Comparison of ENCODE assay signal across 23 cellular contexts in genomic region chr20:472889-473292, GRCh38. TPM values are rescaled to one million over a fixed set of nuclear protein-coding genes. Genes with fewer than 3 reads are reported as not detected.
DNase-seq lines count a peak whose midpoint lies in the region; ATAC-seq, FAIRE-seq and TF ChIP-seq lines count a peak whose summit lies in the region.
"Had no signal": no experiment of that assay in that cellular context is flagged by ENCODE, and none has a peak within 500 bp of the region (broad histone marks: within the 10 kb centered on the region; RNA-seq: fewer than 3 reads in every experiment).

No MANE protein-coding gene starts in this region.

- H3K18ac ChIP-seq in IMR-90 (ENCODE audit: low read depth, low read length): no peak overlapping the region

- BruUV-seq in Caco-2 (replicated peaks; lab: Mats Ljungman, UMichigan) (no TSS peak), IMR-90 (replicated peaks; lab: Mats Ljungman, UMichigan) (no TSS peak), GM12878 (replicated peaks; lab: Mats Ljungman, UMichigan) (no TSS peak), HepG2 (replicated peaks; lab: Mats Ljungman, UMichigan) (no TSS peak)

- intact Hi-C loops in Caco-2 (cut with micrococcal nuclease; ENCODE audit: unreplicated experiment) (no loop called here), IMR-90 (cut with micrococcal nuclease) (no loop called here), GM12878 (cut with micrococcal nuclease; ENCODE audit: unreplicated experiment) (no loop called here), HepG2 (cut with micrococcal nuclease; ENCODE audit: unreplicated experiment) (no loop called here)

- DNase-seq in Caco-2: no peak
- DNase-seq in IMR-90: no peak
- DNase-seq in GM12878 (ENCODE audit: low read depth, low spot score): no peak
- DNase-seq in HepG2 (ENCODE audit: low spot score): peak; percentile 35
- DNase-seq in NCI-H1105 (lab: John Stamatoyannopoulos, UW): no peak
- DNase-seq: ACHN; CD4-positive, alpha-beta T cell; COR-L47; DMS153; GDM1; NCI-H1694; NCI-H2081; NCI-H2171 treated with DMSO at 0.1 percent for 48 hours; NCI-H524 treated with DMSO at 0.1 percent for 48 hours; Right ventricle myocardium superior; SW 1271 had no signal

- H3K4me3 Mint-ChIP-seq in Caco-2 (ENCODE audit: unreplicated experiment): peak overlapping the region; percentile 49
- H3K4me3 Mint-ChIP-seq: CD4-positive, alpha-beta T cell had no signal

- peaks cover 0 to 14% of the 10 kb centered on the region in 2 experiments; a peak in 1 of 4 replicates for H3K79me1 ChIP-seq in IMR-90 (ENCODE audit: low read depth in 1 of 2, low read length in 2 of 2)

- TF ChIP-seq EP300 in GM12878 (IDR thresholded peaks at IDR 0.05; ENCODE audit: borderline replicate concordance in 1 of 2, control insufficient read depth in 1 of 2, low read depth in 2 of 2, low read length in 2 of 2): no peak
- no peak for TF ChIP-seq EP300 in HepG2 (IDR thresholded peaks at IDR 0.05; ENCODE audit: low read depth in 2 of 2, low read length in 2 of 2)
- TF ChIP-seq EP300 in HepG2 (CRISPR knock-in tag; IDR thresholded peaks at IDR 0.05; ENCODE audit: borderline replicate concordance): no peak

- WGBS in IMR-90 (ENCODE audit: extremely low coverage in 2 of 2, insufficient read length in 1 of 2), 2 experiments: no CpG with 5 or more reads among the region's 1 CpG
- 93% methylated on average over 1 of the region's 1 CpG for WGBS in GM12878 (ENCODE audit: insufficient coverage, insufficient replicate concordance, low lambda C conversion rate, missing lambda C conversion rate)
- WGBS in HepG2 (ENCODE audit: low lambda C conversion rate): 88% methylated on average over 1 of the region's 1 CpG

- H3K36me3 Mint-ChIP-seq in Caco-2 (ENCODE audit: insufficient read depth, unreplicated experiment): peaks cover 74% of the 10 kb centered on the region

- CTCF ChIA-PET in Caco-2 (lab: Charles Lee): interaction anchor here (0.5 kb wide), 1 partner anchor 22 kb away, joined by 4 read pairs; no protein-coding TSS in a partner anchor
- CTCF ChIA-PET in IMR-90 (lab: Yijun Ruan, JAX): no interaction called here
- CTCF ChIA-PET in GM12878 (lab: Yijun Ruan, JAX): interaction anchor here (1.4 to 1.8 kb wide), 2 partner anchors 41 to 118 kb away, joined by 4 read pairs; no protein-coding TSS in a partner anchor
- CTCF ChIA-PET in HepG2 (lab: Yijun Ruan, JAX; ENCODE audit: low intra/inter-chr PET ratio, low total read pairs): no interaction called here

- no peak overlapping the region for H2BK120ac ChIP-seq in IMR-90 (ENCODE audit: low read depth, low read length)

- no peak overlapping the region for H2AK5ac ChIP-seq in IMR-90 (ENCODE audit: low read depth, low read length)

- H4K8ac ChIP-seq in IMR-90 (ENCODE audit: low read depth in 2 of 2, low read length in 2 of 2): no peak overlapping the region

- H2BK20ac ChIP-seq in IMR-90 (ENCODE audit: low read depth, low read length): no peak overlapping the region

- H3K4me2 ChIP-seq in IMR-90 (ENCODE audit: low read depth, low read length): no peak overlapping the region
- no peak overlapping the region for H3K4me2 ChIP-seq in GM12878 (ENCODE audit: control insufficient read depth, insufficient read depth)
- no peak overlapping the region for H3K4me2 ChIP-seq in HepG2 (ENCODE audit: low read depth, low read length)
- H3K4me2 ChIP-seq: BLaER1, KMS-11 had no signal

- H3K27ac ChIP-seq in IMR-90 (ENCODE audit: insufficient read depth, low read length) (no peak overlapping the region), GM12878 (ENCODE audit: control insufficient read depth, insufficient read depth) (no peak overlapping the region), HepG2 (ENCODE audit: extremely low read length, insufficient read depth, low read length) (peak overlapping the region; percentile 51)
- H3K27ac ChIP-seq: BLaER1, HL-60, KMS-11 had no signal

- H3K4me3 ChIP-seq in Caco-2 (ENCODE audit: low read depth, low read length): no peak overlapping the region
- no peak overlapping the region for H3K4me3 ChIP-seq in IMR-90 (ENCODE audit: insufficient read depth, low read depth, low read length)
- no peak overlapping the region for H3K4me3 ChIP-seq in GM12878
- no peak overlapping the region for H3K4me3 ChIP-seq in HepG2 (replicated peaks in 1 of 3; ENCODE audit: insufficient read depth in 1 of 3, low read depth in 2 of 3, low read length in 3 of 3)
- H3K4me3 ChIP-seq: BLaER1 had no signal

- RAD21 ChIA-PET in GM12878 (lab: Charles Lee; ENCODE audit: unreplicated experiment): no interaction called here

- H4K91ac ChIP-seq in IMR-90 (ENCODE audit: insufficient read depth, low read depth, low read length): no peak overlapping the region

- H3K9me3 Mint-ChIP-seq in Caco-2 (ENCODE audit: unreplicated experiment): peaks cover 57% of the 10 kb centered on the region

- H3K9me3 ChIP-seq in Caco-2: peaks cover 46% of the 10 kb centered on the region
- no peaks in the 10 kb centered on the region for H3K9me3 ChIP-seq in IMR-90 (ENCODE audit: control insufficient read depth, insufficient read depth, low read length)
- H3K9me3 ChIP-seq in GM12878 (replicated peaks; ENCODE audit: control insufficient read depth, insufficient read depth, low read length): no peaks in the 10 kb centered on the region; the same call in 1 of the 3 replicates
- H3K9me3 ChIP-seq in HepG2 (ENCODE audit: low read length): peaks cover 42% of the 10 kb centered on the region

- peaks cover 5% of the 10 kb centered on the region for H3K36me3 ChIP-seq in Caco-2 (ENCODE audit: control insufficient read depth, insufficient read depth, low read length)
- H3K36me3 ChIP-seq in IMR-90 (ENCODE audit: control insufficient read depth, insufficient read depth, low read length): peaks cover 11% of the 10 kb centered on the region
- peaks cover 0 to 5% of the 10 kb centered on the region in 2 experiments; a peak in 1 of 4 replicates for H3K36me3 ChIP-seq in GM12878 (ENCODE audit: control insufficient read depth in 2 of 2, insufficient read depth in 2 of 2, low read length in 1 of 2)
- peaks cover 1 to 6% of the 10 kb centered on the region in 2 experiments; a peak in 2 of 5 replicates for H3K36me3 ChIP-seq in HepG2 (replicated peaks in 1 of 2; ENCODE audit: control insufficient read depth in 1 of 2, insufficient read depth in 2 of 2, low read length in 2 of 2)

- H3K4me1 Mint-ChIP-seq in Caco-2 (ENCODE audit: low read depth, unreplicated experiment): peaks cover 30% of the 10 kb centered on the region

- H2BK5ac ChIP-seq in IMR-90 (ENCODE audit: low read depth, low read length, poor library complexity, severe bottlenecking): no peak overlapping the region

- no peak overlapping the region for H3K9ac ChIP-seq in IMR-90 (ENCODE audit: low read depth, low read length)
- no peak overlapping the region for H3K9ac ChIP-seq in GM12878 (ENCODE audit: control insufficient read depth, insufficient read depth, low read length)
- no peak overlapping the region for H3K9ac ChIP-seq in HepG2 (ENCODE audit: insufficient read depth, low read depth, low read length)
- H3K9ac ChIP-seq: BLaER1, KMS-11 had no signal

- peaks cover 15% of the 10 kb centered on the region for H3K9me1 ChIP-seq in IMR-90 (ENCODE audit: insufficient read depth, low read length)

- SMC1A ChIA-PET in GM12878 (lab: Charles Lee; ENCODE audit: uncharacterized antibody, unreplicated experiment): interaction anchor here (0.6 to 1.6 kb wide), 3 partner anchors 10 to 72 kb away, joined by 3 to 5 read pairs (median 3); no protein-coding TSS in a partner anchor

- H3K23ac ChIP-seq in IMR-90 (ENCODE audit: low read depth, low read length): no peak overlapping the region

- ATAC-seq in IMR-90 (ENCODE audit: low read depth): no peak
- no peak for ATAC-seq in GM12878
- peak; percentile 34 for ATAC-seq in HepG2
- ATAC-seq in GM18517 (IDR thresholded peaks at IDR 0.05; ENCODE audit: unreplicated experiment): no peak
- no peak for ATAC-seq in HG02588 (IDR thresholded peaks at IDR 0.05; ENCODE audit: unreplicated experiment)
- ATAC-seq in HG03457 (IDR thresholded peaks at IDR 0.05; ENCODE audit: unreplicated experiment): no peak

- no peaks in the 10 kb centered on the region for H4K20me1 ChIP-seq in IMR-90 (ENCODE audit: insufficient read depth, low read length)
- no peaks in the 10 kb centered on the region for H4K20me1 ChIP-seq in GM12878 (ENCODE audit: control insufficient read depth, insufficient read depth)
- no peaks in the 10 kb centered on the region for H4K20me1 ChIP-seq in HepG2 (ENCODE audit: insufficient read depth, low read length)
- H4K20me1 ChIP-seq: BLaER1 had no signal

- peaks cover 18% of the 10 kb centered on the region for H3K4me1 ChIP-seq in Caco-2
- H3K4me1 ChIP-seq in IMR-90 (ENCODE audit: control insufficient read depth, insufficient read depth, low read length): peaks cover 3% of the 10 kb centered on the region; the same call in 1 of the 2 replicates
- no peaks in the 10 kb centered on the region for H3K4me1 ChIP-seq in GM12878 (ENCODE audit: control insufficient read depth, insufficient read depth, low read length)
- peaks cover 49% of the 10 kb centered on the region for H3K4me1 ChIP-seq in HepG2 (ENCODE audit: insufficient read depth, low read length)
- H3K4me1 ChIP-seq: BLaER1 had no signal

- in situ Hi-C loops in IMR-90 (cut with MboI; ENCODE audit: low sequenced_read_pairs): no loop called here
- in situ Hi-C loops in GM12878 (cut with MboI): no loop called here
- in situ Hi-C loops in HepG2 (cut with HindIII; ENCODE audit: extremely low pct_ligation_motif_present, low pct_unique_long_range_greater_than_20kb): no loop called here

- H2AFZ ChIP-seq in IMR-90 (replicated peaks; ENCODE audit: low read length, poor library complexity): peak overlapping the region; percentile 41
- no peak overlapping the region for H2AFZ ChIP-seq in GM12878 (ENCODE audit: control insufficient read depth, low read depth, low read length)
- no peak overlapping the region for H2AFZ ChIP-seq in HepG2 (ENCODE audit: low read length)

- H3K27me3 ChIP-seq in Caco-2 (replicated peaks; ENCODE audit: control insufficient read depth, insufficient read depth, low read length) (no peaks in the 10 kb centered on the region), IMR-90 (ENCODE audit: control insufficient read depth, insufficient read depth, low read length) (peaks cover 2% of the 10 kb centered on the region; the same call in 1 of the 2 replicates), GM12878 (replicated peaks in 1 of 2; ENCODE audit: control insufficient read depth in 2 of 2, insufficient read depth in 2 of 2, low read length in 1 of 2) (no peaks in the 10 kb centered on the region), HepG2 (ENCODE audit: control insufficient read depth in 1 of 2, insufficient read depth in 2 of 2, low read length in 2 of 2) (no peaks in the 10 kb centered on the region)
- H3K27me3 ChIP-seq: BLaER1 had no signal

- H3K27me3 Mint-ChIP-seq in Caco-2 (ENCODE audit: insufficient read depth, unreplicated experiment): no peaks in the 10 kb centered on the region
- H3K27me3 Mint-ChIP-seq: CD4-positive, alpha-beta T cell had no signal

- H2BK15ac ChIP-seq in IMR-90 (ENCODE audit: low read depth, low read length): no peak overlapping the region

- dilution Hi-C loops in IMR-90 (cut with HindIII; ENCODE audit: low sequenced_read_pairs, unreplicated experiment): no loop called here

- TF ChIP-seq CTCF in Caco-2 (IDR thresholded peaks at IDR 0.05; ENCODE audit: insufficient read depth in 1 of 2, low read depth in 1 of 2, low read length in 1 of 2, severe bottlenecking in 1 of 2, unreplicated experiment in 1 of 2) (no peak), IMR-90 (conservative IDR thresholded peaks at IDR 0.05; ENCODE audit: low read depth, low read length) (no peak), GM12878 (IDR thresholded peaks at IDR 0.05 in 2 of 3, conservative IDR thresholded peaks at IDR 0.05 in 1 of 3; ENCODE audit: control insufficient read depth in 2 of 3, extremely low read depth in 1 of 3, insufficient read depth in 1 of 3, low read depth in 3 of 3, low read length in 3 of 3) (no peak), HepG2 (CRISPR knock-in tag; IDR thresholded peaks at IDR 0.05) (no peak)

- no peak overlapping the region for H2AK9ac ChIP-seq in IMR-90 (replicated peaks; ENCODE audit: low read depth, low read length, poor library complexity)

- TF ChIP-seq RAD21 in IMR-90 (IDR thresholded peaks at IDR 0.05; ENCODE audit: low read length) (no peak), GM12878 (IDR thresholded peaks at IDR 0.05; ENCODE audit: insufficient read depth, low read depth, low read length) (no peak), HepG2 (CRISPR knock-in tag; IDR thresholded peaks at IDR 0.05) (no peak)

- H3K4ac ChIP-seq in IMR-90 (ENCODE audit: low read depth, low read length): no peak overlapping the region

- H3K56ac ChIP-seq in IMR-90 (ENCODE audit: extremely low read depth, insufficient read depth, low read length): no peak overlapping the region

- FAIRE-seq in GM12878 (lab: Jason Lieb, UNC): no peak
- FAIRE-seq in HepG2 (lab: Jason Lieb, UNC): no peak
- FAIRE-seq: H54 had no signal

- no peak overlapping the region for H4K5ac ChIP-seq in IMR-90 (ENCODE audit: low read depth, low read length)

- TF ChIP-seq POLR2A in IMR-90 (IDR thresholded peaks at IDR 0.05; ENCODE audit: low read depth, low read length) (no peak), GM12878 (IDR thresholded peaks at IDR 0.05; ENCODE audit: low read depth, low read length) (no peak), HepG2 (IDR thresholded peaks at IDR 0.05; ENCODE audit: insufficient read depth in 1 of 2, low read depth in 2 of 2, low read length in 2 of 2) (peak; percentile 19 to 43; a peak in 1 of 4 replicates)

- peak overlapping the region; percentile 52 for H3K27ac Mint-ChIP-seq in Caco-2 (ENCODE audit: unreplicated experiment)
- H3K27ac Mint-ChIP-seq: CD4-positive, alpha-beta T cell had no signal

- POLR2A ChIA-PET in Caco-2 (lab: Charles Lee): no interaction called here
- POLR2A ChIA-PET in IMR-90 (lab: Charles Lee; ENCODE audit: unreplicated experiment): no interaction called here
- POLR2A ChIA-PET in GM12878 (lab: Charles Lee): no interaction called here
- POLR2A ChIA-PET in HepG2 (lab: Yijun Ruan, JAX): interaction anchor here (0.7 to 1.8 kb wide), 10 partner anchors 9 to 126 kb away, joined by 3 to 7 read pairs (median 4); partner anchors contain the start of genes NRSN2 and TBC1D20

- no peak overlapping the region for H3K14ac ChIP-seq in IMR-90 (replicated peaks; ENCODE audit: low read depth, low read length)

- H3K79me2 ChIP-seq in GM12878 (ENCODE audit: control insufficient read depth, insufficient read depth, low read length) (no peaks in the 10 kb centered on the region), HepG2 (ENCODE audit: insufficient read depth, low read length) (no peaks in the 10 kb centered on the region)

RNA-seq across cellular contexts. Expression of gene TBC1D20, which starts 10.6 kb away (rescaled TPM):
- total RNA-seq in Caco-2 (2022): 30.0 and 35.8 TPM in 2 replicates
- total RNA-seq in IMR-90 (2012; rRNA removed): 36.7 and 42.8 TPM in 2 replicates
- 38.2 and 39.1 TPM in 2 replicates for polyA plus RNA-seq in IMR-90 (2012; rRNA removed)
- polyA plus RNA-seq in IMR-90 (2012; cell fraction: cytosol; rRNA removed): 30.1 and 37.7 TPM in 2 replicates
- 39.4 and 49.4 TPM in 2 replicates for polyA plus RNA-seq in IMR-90 (2012; cell fraction: nucleus; rRNA removed; ENCODE audit: low replicate concordance)
- total RNA-seq in GM12878 (2013; cell fraction: nucleolus; rRNA removed): 32.4 and 37.5 TPM in 2 replicates
- 15.0 and 15.1 TPM in 2 replicates for total RNA-seq in GM12878 (2014; rRNA removed)
- 9.3 and 9.7 TPM in 2 replicates for total RNA-seq in GM12878 (2014; rRNA removed; fragmentation: Illumina TruSeq; extraction: Trizol)
- 12.8 and 13.2 TPM in 2 replicates for total RNA-seq in GM12878 (2021)
- 8.1 TPM for polyA plus RNA-seq in GM12878 (2011; ENCODE audit: low read depth)
- 12.9 and 16.7 TPM in 2 replicates for polyA plus RNA-seq in GM12878 (2011; rRNA removed)
- 24.3 and 25.1 TPM in 2 replicates for polyA plus RNA-seq in GM12878 (2011; cell fraction: cytosol; rRNA removed)
- 24.3 and 25.9 TPM in 2 replicates for polyA plus RNA-seq in GM12878 (2011; cell fraction: nucleus; rRNA removed)
- polyA plus RNA-seq in GM12878 (2012): 9.5 and 11.1 TPM in 2 replicates
- polyA plus RNA-seq in GM12878 (2014; fragmentation: Illumina TruSeq; extraction: Trizol): 15.2 TPM in 2 replicates
- polyA plus RNA-seq in GM12878 (2014; fragmentation: Nextera tagmentation; extraction: Ambion mirVana): 1 to 10 TPM; 4.3 to 6.8 TPM
- 16.8 and 17.9 TPM in 2 replicates for polyA plus RNA-seq in GM12878 (2014; rRNA removed)
- polyA plus RNA-seq in GM12878 (2016; fragmentation: Nextera tagmentation; extraction: Ambion mirVana): 1 to 10 TPM; 8.4 to 9.7 TPM
- 22.0 and 27.6 TPM in 2 replicates for polyA minus RNA-seq in GM12878 (2011; rRNA and poly(A)+ RNA removed)
- polyA minus RNA-seq in GM12878 (2011; cell fraction: cytosol; rRNA and poly(A)+ RNA removed): 6.7 and 9.7 TPM in 2 replicates
- polyA minus RNA-seq in GM12878 (2011; cell fraction: nucleus; rRNA and poly(A)+ RNA removed): 7.4 and 10.0 TPM in 2 replicates
- 36.6 and 45.9 TPM in 2 replicates for total RNA-seq in HepG2 (2016; rRNA removed; fragmentation: Illumina TruSeq; extraction: Trizol)
- total RNA-seq in HepG2 (2016; cell fraction: cytosol; rRNA removed; fragmentation: Illumina TruSeq; extraction: Trizol; ENCODE audit: low read depth): 24.9 and 29.1 TPM in 2 replicates
- 36.8 and 43.1 TPM in 2 replicates for total RNA-seq in HepG2 (2016; cell fraction: insoluble cytoplasmic fraction; rRNA removed; fragmentation: Illumina TruSeq; extraction: Trizol)
- total RNA-seq in HepG2 (2016; cell fraction: membrane; rRNA removed; fragmentation: Illumina TruSeq; extraction: Trizol): 49.8 and 56.6 TPM in 2 replicates
- 26.9 and 31.0 TPM in 2 replicates for total RNA-seq in HepG2 (2016; cell fraction: nucleus; rRNA removed; fragmentation: Illumina TruSeq; extraction: Trizol)
- polyA plus RNA-seq in HepG2 (2011; rRNA removed): 47.1 and 55.2 TPM in 2 replicates
- polyA plus RNA-seq in HepG2 (2011; cell fraction: cytosol; rRNA removed): 46.2 and 50.9 TPM in 2 replicates
- polyA plus RNA-seq in HepG2 (2011; cell fraction: nucleus; rRNA removed): 67.6 and 73.0 TPM in 2 replicates
- 26.7 and 33.9 TPM in 2 replicates for polyA plus RNA-seq in HepG2 (2012)
- 27.0 and 32.1 TPM in 2 replicates for polyA plus RNA-seq in HepG2 (2016; cell fraction: cytosol; fragmentation: Illumina TruSeq; extraction: Trizol; ENCODE audit: low read depth)
- polyA plus RNA-seq in HepG2 (2016; cell fraction: insoluble cytoplasmic fraction; fragmentation: Illumina TruSeq; extraction: Trizol; ENCODE audit: low read depth): 46.6 and 47.0 TPM in 2 replicates
- 37.5 and 43.9 TPM in 2 replicates for polyA plus RNA-seq in HepG2 (2016; cell fraction: membrane; fragmentation: Illumina TruSeq; extraction: Trizol; ENCODE audit: low read depth)
- polyA plus RNA-seq in HepG2 (2016; cell fraction: nucleus; fragmentation: Illumina TruSeq; extraction: Trizol; ENCODE audit: insufficient read depth, low read depth): 57.7 and 59.0 TPM in 2 replicates
- 35.8 and 117 TPM in 2 replicates for polyA minus RNA-seq in HepG2 (2011; rRNA and poly(A)+ RNA removed; ENCODE audit: low replicate concordance)
- 21.9 and 28.9 TPM in 2 replicates for polyA minus RNA-seq in HepG2 (2011; cell fraction: cytosol; rRNA and poly(A)+ RNA removed)
- 37.1 and 38.0 TPM in 2 replicates for polyA minus RNA-seq in HepG2 (2011; cell fraction: nucleus; rRNA and poly(A)+ RNA removed)

Comparison
In these comparisons a context has a peak if more than half of its experiments do, and no peak if none do; other contexts are left out.
1. POLR2A ChIP-seq: peak in HepG2 (2 of 2); none in IMR-90 (single experiment) and GM12878 (single experiment).
2. CTCF ChIA-PET loops: an anchor here in Caco-2 (0.5 kb wide) and GM12878 (1.4 to 1.8 kb wide); none called in IMR-90 and HepG2.